ENCODE assay signal across 1 cellular context in the genomic region with DNA sequence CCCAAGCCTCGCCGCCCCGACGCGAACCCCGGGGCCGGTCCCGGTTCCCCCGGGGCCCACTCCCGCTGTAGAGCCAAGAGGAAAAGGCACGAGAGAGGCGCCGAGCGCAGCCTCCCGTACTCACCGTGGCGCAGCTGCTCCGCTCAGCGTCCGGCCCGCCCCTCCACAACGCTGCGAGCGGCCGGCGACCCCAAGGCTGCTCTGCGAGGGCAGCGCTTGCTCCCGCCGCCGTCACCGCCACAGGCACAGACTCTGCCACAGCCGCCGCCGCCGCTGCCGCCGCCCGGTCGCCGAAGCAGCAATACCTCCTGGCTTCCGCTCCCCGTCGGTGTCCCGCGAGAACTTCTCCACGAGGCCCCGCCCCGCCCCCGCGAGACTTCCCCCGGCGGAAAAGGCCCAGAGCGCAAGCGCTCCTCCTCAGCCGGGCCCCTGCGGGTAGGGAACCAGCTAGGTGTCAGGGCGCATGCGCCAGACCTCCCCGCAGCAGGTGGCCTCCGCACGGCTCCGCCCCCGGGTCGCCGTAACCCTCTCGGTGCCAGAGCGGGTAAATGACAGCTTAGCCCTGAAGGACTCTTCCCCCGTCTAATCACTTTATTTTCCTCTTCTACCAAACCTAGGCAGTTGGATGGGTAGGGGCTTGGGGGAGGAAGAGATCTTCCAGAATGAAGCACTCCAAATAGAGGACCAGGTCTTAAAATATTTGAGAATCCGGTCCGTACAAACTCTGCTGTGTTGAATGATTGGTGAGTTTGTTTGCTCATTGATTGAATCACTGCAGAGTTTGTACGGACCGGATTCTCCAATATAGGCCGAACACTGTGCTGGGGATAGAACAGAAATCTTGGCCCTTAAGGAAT.
A peak's percentile ranks its signal among the peaks of the same experiment; 100 is the strongest.
TF ChIP-seq lines count a peak whose summit lies in the region.

TSS of gene GRB2 (minus strand) at position 314 of the 857 bp plus-strand sequence. CDS start 12,050 bp downstream, outside the sequence.

TF ChIP-seq in HepG2, 621 proteins besides CTCF, POLR2A, EP300 and RAD21 (continued from another document and continues in another):
- TF ChIP-seq ZNF142 (CRISPR knock-in tag; IDR thresholded peaks at IDR 0.05) (0 out of 2 replicates have a peak, but pooled peaks have one; percentile 15), PHF5A (CRISPR knock-in tag; IDR thresholded peaks at IDR 0.05; ENCODE audit: low read depth, unreplicated experiment) (no peak), MED13 (CRISPR knock-in tag; IDR thresholded peaks at IDR 0.05) (0 out of 2 replicates have a peak, but pooled peaks have one; percentile 66), ZNF615 (CRISPR knock-in tag; IDR thresholded peaks at IDR 0.05; ENCODE audit: borderline replicate concordance) (no peak), FOXC1 (CRISPR knock-in tag; IDR thresholded peaks at IDR 0.05; ENCODE audit: borderline replicate concordance) (peak; percentile 92), ARHGAP35 (CRISPR knock-in tag; IDR thresholded peaks at IDR 0.05; ENCODE audit: borderline replicate concordance) (peak; percentile 70), ZNF761 (CRISPR knock-in tag; conservative IDR thresholded peaks at IDR 0.05) (no peak; the same call in 1 of the 2 replicates), MED1 (CRISPR knock-in tag; IDR thresholded peaks at IDR 0.05) (peak; percentile 47; the same call in 1 of the 2 replicates), RELA (CRISPR knock-in tag; IDR thresholded peaks at IDR 0.05) (no peak), ZNF652 (CRISPR knock-in tag; IDR thresholded peaks at IDR 0.05; ENCODE audit: borderline replicate concordance, low read depth) (peak; percentile 100), ZNF713 (CRISPR knock-in tag; IDR thresholded peaks at IDR 0.05) (no peak), HES4 (CRISPR knock-in tag; IDR thresholded peaks at IDR 0.05; ENCODE audit: borderline replicate concordance) (peak; percentile 75), ZBTB38 (CRISPR knock-in tag; IDR thresholded peaks at IDR 0.05) (peak; percentile 89), CEBPB (IDR thresholded peaks at IDR 0.05; ENCODE audit: borderline replicate concordance, low read depth, low read length) (no peak), ZNF75D (CRISPR knock-in tag; IDR thresholded peaks at IDR 0.05; ENCODE audit: borderline replicate concordance) (no peak), ATF7-NPFF (CRISPR knock-in tag; IDR thresholded peaks at IDR 0.05; ENCODE audit: low read depth) (peak; percentile 52; the same call in 1 of the 2 replicates), GTF2F1 (IDR thresholded peaks at IDR 0.05; ENCODE audit: low read length) (no peak), IKZF1 (IDR thresholded peaks at IDR 0.05) (no peak), SCMH1 (CRISPR knock-in tag; IDR thresholded peaks at IDR 0.05; ENCODE audit: borderline replicate concordance) (no peak), PAX8 (CRISPR knock-in tag; IDR thresholded peaks at IDR 0.05; ENCODE audit: borderline replicate concordance) (no peak), ADNP (CRISPR knock-in tag; IDR thresholded peaks at IDR 0.05) (no peak), NCOA5 (CRISPR knock-in tag; IDR thresholded peaks at IDR 0.05) (no peak), KLF13 (CRISPR knock-in tag; IDR thresholded peaks at IDR 0.05) (no peak), ZSCAN9 (CRISPR knock-in tag; IDR thresholded peaks at IDR 0.05; ENCODE audit: borderline replicate concordance) (peak; percentile 68), ZNF343 (CRISPR knock-in tag; IDR thresholded peaks at IDR 0.05) (peak; percentile 60; the same call in 1 of the 2 replicates), REXO4 (CRISPR knock-in tag; IDR thresholded peaks at IDR 0.05; ENCODE audit: borderline replicate concordance) (no peak), RBM22 (optimal IDR thresholded peaks at IDR 0.05; ENCODE audit: low read length) (no peak), CBFB (CRISPR knock-in tag; IDR thresholded peaks at IDR 0.05) (no peak), FUBP1 (CRISPR knock-in tag; IDR thresholded peaks at IDR 0.05; ENCODE audit: borderline replicate concordance) (no peak), PRPF4 (IDR thresholded peaks at IDR 0.05; ENCODE audit: low read depth, low read length, poor library complexity, severe bottlenecking) (no peak), KDM5B (CRISPR knock-in tag; IDR thresholded peaks at IDR 0.05; ENCODE audit: borderline replicate concordance) (peak; percentile 96), NFYC (CRISPR knock-in tag; IDR thresholded peaks at IDR 0.05) (0 out of 2 replicates have a peak, but pooled peaks have one; percentile 35), SMAD3 (CRISPR knock-in tag; IDR thresholded peaks at IDR 0.05) (no peak), ZHX1 (CRISPR knock-in tag; IDR thresholded peaks at IDR 0.05; ENCODE audit: low read depth) (peak; percentile 60; the same call in 1 of the 2 replicates), ZNF30 (CRISPR knock-in tag; IDR thresholded peaks at IDR 0.05) (no peak), SALL1 (CRISPR knock-in tag; IDR thresholded peaks at IDR 0.05) (peak; percentile 65; the same call in 1 of the 2 replicates), ZNF367 (CRISPR knock-in tag; IDR thresholded peaks at IDR 0.05; ENCODE audit: borderline replicate concordance) (no peak; the same call in 1 of the 2 replicates)
- TF ChIP-seq, protein P1, sequence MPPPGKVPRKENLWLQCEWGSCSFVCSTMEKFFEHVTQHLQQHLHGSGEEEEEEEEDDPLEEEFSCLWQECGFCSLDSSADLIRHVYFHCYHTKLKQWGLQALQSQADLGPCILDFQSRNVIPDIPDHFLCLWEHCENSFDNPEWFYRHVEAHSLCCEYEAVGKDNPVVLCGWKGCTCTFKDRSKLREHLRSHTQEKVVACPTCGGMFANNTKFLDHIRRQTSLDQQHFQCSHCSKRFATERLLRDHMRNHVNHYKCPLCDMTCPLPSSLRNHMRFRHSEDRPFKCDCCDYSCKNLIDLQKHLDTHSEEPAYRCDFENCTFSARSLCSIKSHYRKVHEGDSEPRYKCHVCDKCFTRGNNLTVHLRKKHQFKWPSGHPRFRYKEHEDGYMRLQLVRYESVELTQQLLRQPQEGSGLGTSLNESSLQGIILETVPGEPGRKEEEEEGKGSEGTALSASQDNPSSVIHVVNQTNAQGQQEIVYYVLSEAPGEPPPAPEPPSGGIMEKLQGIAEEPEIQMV (CRISPR knock-in tag; IDR thresholded peaks at IDR 0.05; ENCODE audit: low read depth): 0 out of 2 replicates have a peak, but pooled peaks have one; percentile 25
- TF ChIP-seq, protein P2, sequence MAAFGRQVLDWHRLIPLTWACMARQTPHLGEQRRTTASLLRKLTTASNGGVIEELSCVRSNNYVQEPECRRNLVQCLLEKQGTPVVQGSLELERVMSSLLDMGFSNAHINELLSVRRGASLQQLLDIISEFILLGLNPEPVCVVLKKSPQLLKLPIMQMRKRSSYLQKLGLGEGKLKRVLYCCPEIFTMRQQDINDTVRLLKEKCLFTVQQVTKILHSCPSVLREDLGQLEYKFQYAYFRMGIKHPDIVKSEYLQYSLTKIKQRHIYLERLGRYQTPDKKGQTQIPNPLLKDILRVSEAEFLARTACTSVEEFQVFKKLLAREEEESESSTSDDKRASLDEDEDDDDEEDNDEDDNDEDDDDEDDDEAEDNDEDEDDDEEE (CRISPR knock-in tag; IDR thresholded peaks at IDR 0.05): no peak; the same call in 1 of the 2 replicates
- TF ChIP-seq, protein P3, sequence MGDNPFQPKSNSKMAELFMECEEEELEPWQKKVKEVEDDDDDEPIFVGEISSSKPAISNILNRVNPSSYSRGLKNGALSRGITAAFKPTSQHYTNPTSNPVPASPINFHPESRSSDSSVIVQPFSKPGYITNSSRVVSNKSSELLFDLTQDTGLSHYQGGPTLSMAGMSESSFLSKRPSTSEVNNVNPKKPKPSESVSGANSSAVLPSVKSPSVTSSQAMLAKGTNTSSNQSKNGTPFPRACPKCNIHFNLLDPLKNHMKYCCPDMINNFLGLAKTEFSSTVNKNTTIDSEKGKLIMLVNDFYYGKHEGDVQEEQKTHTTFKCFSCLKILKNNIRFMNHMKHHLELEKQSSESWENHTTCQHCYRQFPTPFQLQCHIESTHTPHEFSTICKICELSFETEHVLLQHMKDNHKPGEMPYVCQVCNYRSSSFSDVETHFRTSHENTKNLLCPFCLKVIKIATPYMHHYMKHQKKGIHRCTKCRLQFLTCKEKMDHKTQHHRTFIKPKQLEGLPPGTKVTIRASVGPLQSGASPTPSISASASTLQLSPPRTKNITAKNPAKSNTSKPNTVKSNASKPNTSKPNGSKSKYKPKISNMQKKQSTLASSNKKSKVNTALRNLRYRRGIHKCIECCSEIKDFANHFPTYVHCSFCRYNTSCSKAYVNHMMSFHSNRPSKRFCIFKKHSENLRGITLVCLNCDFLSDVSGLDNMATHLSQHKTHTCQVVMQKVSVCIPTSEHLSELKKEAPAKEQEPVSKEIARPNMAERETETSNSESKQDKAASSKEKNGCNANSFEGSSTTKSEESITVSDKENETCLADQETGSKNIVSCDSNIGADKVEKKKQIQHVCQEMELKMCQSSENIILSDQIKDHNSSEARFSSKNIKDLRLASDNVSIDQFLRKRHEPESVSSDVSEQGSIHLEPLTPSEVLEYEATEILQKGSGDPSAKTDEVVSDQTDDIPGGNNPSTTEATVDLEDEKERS (CRISPR knock-in tag; IDR thresholded peaks at IDR 0.05): peak; percentile 78; the same call in 1 of the 2 replicates
